ENCODE assay signal across 1 cellular context in the genomic region with DNA sequence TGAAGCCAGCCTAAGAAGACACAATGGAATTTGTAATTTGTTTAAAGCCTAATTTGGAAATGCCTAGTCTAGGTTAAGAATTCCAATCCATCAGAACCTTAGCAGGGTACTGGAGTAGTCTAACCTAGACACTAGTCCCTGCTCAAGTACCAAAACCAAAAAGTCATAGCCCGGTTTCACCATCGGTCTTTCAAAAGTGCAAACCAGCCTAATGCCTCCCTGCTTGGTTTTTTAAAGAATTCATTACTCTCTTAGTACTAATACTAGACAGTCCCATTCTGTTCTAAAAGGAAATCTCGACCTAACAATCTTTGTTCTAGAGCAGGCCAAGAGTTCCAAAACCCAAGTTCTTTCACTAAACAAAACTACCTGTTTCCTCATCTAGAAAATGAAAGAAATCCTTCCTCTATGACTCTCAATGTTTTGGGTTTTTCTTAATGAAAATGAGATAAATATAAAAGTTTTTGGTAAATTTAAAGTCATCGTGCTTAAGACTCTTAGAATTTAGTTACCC.
TF ChIP-seq lines count a peak whose summit lies in the region.

No MANE protein-coding gene starts in this region.

TF ChIP-seq in GM23338, 12 proteins besides CTCF, POLR2A, EP300 and RAD21 (continued from another document):
- TF ChIP-seq, protein P1, sequence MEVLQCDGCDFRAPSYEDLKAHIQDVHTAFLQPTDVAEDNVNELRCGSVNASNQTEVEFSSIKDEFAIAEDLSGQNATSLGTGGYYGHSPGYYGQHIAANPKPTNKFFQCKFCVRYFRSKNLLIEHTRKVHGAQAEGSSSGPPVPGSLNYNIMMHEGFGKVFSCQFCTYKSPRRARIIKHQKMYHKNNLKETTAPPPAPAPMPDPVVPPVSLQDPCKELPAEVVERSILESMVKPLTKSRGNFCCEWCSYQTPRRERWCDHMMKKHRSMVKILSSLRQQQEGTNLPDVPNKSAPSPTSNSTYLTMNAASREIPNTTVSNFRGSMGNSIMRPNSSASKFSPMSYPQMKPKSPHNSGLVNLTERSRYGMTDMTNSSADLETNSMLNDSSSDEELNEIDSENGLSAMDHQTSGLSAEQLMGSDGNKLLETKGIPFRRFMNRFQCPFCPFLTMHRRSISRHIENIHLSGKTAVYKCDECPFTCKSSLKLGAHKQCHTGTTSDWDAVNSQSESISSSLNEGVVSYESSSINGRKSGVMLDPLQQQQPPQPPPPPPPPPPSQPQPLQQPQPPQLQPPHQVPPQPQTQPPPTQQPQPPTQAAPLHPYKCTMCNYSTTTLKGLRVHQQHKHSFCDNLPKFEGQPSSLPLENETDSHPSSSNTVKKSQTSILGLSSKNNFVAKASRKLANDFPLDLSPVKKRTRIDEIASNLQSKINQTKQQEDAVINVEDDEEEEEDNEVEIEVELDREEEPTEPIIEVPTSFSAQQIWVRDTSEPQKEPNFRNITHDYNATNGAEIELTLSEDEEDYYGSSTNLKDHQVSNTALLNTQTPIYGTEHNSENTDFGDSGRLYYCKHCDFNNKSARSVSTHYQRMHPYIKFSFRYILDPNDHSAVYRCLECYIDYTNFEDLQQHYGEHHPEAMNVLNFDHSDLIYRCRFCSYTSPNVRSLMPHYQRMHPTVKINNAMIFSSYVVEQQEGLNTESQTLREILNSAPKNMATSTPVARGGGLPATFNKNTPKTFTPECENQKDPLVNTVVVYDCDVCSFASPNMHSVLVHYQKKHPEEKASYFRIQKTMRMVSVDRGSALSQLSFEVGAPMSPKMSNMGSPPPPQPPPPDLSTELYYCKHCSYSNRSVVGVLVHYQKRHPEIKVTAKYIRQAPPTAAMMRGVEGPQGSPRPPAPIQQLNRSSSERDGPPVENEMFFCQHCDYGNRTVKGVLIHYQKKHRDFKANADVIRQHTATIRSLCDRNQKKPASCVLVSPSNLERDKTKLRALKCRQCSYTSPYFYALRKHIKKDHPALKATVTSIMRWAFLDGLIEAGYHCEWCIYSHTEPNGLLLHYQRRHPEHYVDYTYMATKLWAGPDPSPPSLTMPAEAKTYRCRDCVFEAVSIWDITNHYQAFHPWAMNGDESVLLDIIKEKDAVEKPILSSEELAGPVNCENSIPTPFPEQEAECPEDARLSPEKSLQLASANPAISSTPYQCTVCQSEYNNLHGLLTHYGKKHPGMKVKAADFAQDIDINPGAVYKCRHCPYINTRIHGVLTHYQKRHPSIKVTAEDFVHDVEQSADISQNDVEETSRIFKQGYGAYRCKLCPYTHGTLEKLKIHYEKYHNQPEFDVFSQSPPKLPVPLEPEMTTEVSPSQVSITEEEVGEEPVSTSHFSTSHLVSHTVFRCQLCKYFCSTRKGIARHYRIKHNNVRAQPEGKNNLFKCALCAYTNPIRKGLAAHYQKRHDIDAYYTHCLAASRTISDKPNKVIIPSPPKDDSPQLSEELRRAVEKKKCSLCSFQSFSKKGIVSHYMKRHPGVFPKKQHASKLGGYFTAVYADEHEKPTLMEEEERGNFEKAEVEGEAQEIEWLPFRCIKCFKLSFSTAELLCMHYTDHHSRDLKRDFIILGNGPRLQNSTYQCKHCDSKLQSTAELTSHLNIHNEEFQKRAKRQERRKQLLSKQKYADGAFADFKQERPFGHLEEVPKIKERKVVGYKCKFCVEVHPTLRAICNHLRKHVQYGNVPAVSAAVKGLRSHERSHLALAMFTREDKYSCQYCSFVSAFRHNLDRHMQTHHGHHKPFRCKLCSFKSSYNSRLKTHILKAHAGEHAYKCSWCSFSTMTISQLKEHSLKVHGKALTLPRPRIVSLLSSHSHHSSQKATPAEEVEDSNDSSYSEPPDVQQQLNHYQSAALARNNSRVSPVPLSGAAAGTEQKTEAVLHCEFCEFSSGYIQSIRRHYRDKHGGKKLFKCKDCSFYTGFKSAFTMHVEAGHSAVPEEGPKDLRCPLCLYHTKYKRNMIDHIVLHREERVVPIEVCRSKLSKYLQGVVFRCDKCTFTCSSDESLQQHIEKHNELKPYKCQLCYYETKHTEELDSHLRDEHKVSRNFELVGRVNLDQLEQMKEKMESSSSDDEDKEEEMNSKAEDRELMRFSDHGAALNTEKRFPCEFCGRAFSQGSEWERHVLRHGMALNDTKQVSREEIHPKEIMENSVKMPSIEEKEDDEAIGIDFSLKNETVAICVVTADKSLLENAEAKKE (CRISPR knock-in tag; IDR thresholded peaks at IDR 0.05): no peak
- TF ChIP-seq, protein P2, sequence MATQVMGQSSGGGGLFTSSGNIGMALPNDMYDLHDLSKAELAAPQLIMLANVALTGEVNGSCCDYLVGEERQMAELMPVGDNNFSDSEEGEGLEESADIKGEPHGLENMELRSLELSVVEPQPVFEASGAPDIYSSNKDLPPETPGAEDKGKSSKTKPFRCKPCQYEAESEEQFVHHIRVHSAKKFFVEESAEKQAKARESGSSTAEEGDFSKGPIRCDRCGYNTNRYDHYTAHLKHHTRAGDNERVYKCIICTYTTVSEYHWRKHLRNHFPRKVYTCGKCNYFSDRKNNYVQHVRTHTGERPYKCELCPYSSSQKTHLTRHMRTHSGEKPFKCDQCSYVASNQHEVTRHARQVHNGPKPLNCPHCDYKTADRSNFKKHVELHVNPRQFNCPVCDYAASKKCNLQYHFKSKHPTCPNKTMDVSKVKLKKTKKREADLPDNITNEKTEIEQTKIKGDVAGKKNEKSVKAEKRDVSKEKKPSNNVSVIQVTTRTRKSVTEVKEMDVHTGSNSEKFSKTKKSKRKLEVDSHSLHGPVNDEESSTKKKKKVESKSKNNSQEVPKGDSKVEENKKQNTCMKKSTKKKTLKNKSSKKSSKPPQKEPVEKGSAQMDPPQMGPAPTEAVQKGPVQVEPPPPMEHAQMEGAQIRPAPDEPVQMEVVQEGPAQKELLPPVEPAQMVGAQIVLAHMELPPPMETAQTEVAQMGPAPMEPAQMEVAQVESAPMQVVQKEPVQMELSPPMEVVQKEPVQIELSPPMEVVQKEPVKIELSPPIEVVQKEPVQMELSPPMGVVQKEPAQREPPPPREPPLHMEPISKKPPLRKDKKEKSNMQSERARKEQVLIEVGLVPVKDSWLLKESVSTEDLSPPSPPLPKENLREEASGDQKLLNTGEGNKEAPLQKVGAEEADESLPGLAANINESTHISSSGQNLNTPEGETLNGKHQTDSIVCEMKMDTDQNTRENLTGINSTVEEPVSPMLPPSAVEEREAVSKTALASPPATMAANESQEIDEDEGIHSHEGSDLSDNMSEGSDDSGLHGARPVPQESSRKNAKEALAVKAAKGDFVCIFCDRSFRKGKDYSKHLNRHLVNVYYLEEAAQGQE (IDR thresholded peaks at IDR 0.05; ENCODE audit: unreplicated experiment): no peak
- no peak for TF ChIP-seq EZH2phosphoT487 (IDR thresholded peaks at IDR 0.05; ENCODE audit: unreplicated experiment)
- no peak for TF ChIP-seq ZNF114 (CRISPR knock-in tag; IDR thresholded peaks at IDR 0.05)
- no peak for TF ChIP-seq CREB1 (CRISPR knock-in tag; IDR thresholded peaks at IDR 0.05; ENCODE audit: low read depth)
- no peak for TF ChIP-seq NANOG (IDR thresholded peaks at IDR 0.05; ENCODE audit: borderline replicate concordance)
- TF ChIP-seq, protein P3, sequence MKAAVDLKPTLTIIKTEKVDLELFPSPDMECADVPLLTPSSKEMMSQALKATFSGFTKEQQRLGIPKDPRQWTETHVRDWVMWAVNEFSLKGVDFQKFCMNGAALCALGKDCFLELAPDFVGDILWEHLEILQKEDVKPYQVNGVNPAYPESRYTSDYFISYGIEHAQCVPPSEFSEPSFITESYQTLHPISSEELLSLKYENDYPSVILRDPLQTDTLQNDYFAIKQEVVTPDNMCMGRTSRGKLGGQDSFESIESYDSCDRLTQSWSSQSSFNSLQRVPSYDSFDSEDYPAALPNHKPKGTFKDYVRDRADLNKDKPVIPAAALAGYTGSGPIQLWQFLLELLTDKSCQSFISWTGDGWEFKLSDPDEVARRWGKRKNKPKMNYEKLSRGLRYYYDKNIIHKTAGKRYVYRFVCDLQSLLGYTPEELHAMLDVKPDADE (IDR thresholded peaks at IDR 0.05): no peak
- TF ChIP-seq EZH2 (IDR thresholded peaks at IDR 0.05; ENCODE audit: low read depth, unreplicated experiment): no peak
- TF ChIP-seq POLR2AphosphoS5 (IDR thresholded peaks at IDR 0.05; ENCODE audit: low read depth): no peak
- TF ChIP-seq ZNF331 (CRISPR knock-in tag; IDR thresholded peaks at IDR 0.05; ENCODE audit: low read depth): no peak
- no peak for TF ChIP-seq STAT1 (IDR thresholded peaks at IDR 0.05; ENCODE audit: unreplicated experiment)
TF ChIP-seq in GM23338: peak in this region for 0.
